38 cellular contexts compared by ENCODE assay signal in genomic region chr7:151388430-151388829, GRCh38. TPM values are rescaled to one million over a fixed set of nuclear protein-coding genes. Genes with fewer than 3 reads are reported as not detected.
"Had no signal": no experiment of that assay in that cellular context is flagged by ENCODE, and none has a peak within 500 bp of the region (broad histone marks: within the 10 kb centered on the region; RNA-seq: fewer than 3 reads in every experiment).

No MANE protein-coding gene starts in this region.

- H3K4me1 Mint-ChIP-seq: activated CD4-positive, alpha-beta T cell treated with anti-CD3 and anti-CD28 coated beads for 36 hours; activated CD4-positive, alpha-beta T cell treated with anti-CD3 and anti-CD28 coated beads, Interleukin-2, amount 10 ng/mL, durations not matched to agents 24 days and 14 days; activated CD8-positive, alpha-beta memory T cell treated with anti-CD3 and anti-CD28 coated beads, Interleukin-2, amount 10 ng/mL, durations not matched to agents 7 days and 5 days; activated naive CD4-positive, alpha-beta T cell treated with anti-CD3 and anti-CD28 coated beads, Interleukin-2, amount 50 U/mL, for 24 hours; activated naive CD8-positive, alpha-beta T cell treated with anti-CD3 and anti-CD28 coated beads for 36 hours; activated naive CD8-positive, alpha-beta T cell treated with anti-CD3 and anti-CD28 coated beads, Interleukin-2, amount 50 U/mL, for 24 hours; brain had no signal

- H3K4me3 Mint-ChIP-seq: activated CD4-positive, alpha-beta memory T cell treated with anti-CD3 and anti-CD28 coated beads for 36 hours; activated CD4-positive, alpha-beta T cell treated with anti-CD3 and anti-CD28 coated beads for 36 hours; activated CD4-positive, alpha-beta T cell treated with anti-CD3 and anti-CD28 coated beads, Interleukin-2, amount 10 ng/mL, durations not matched to agents 24 days and 14 days; activated CD8-positive, alpha-beta memory T cell treated with anti-CD3 and anti-CD28 coated beads, Interleukin-2, amount 10 ng/mL, durations not matched to agents 7 days and 5 days; activated CD8-positive, alpha-beta T cell treated with anti-CD3 and anti-CD28 coated beads, Interleukin-2, amount 10 ng/mL, durations not matched to agents 7 days and 5 days; activated naive CD4-positive, alpha-beta T cell treated with anti-CD3 and anti-CD28 coated beads for 36 hours; activated naive CD4-positive, alpha-beta T cell treated with anti-CD3 and anti-CD28 coated beads, Interleukin-2, amount 50 U/mL, for 24 hours; activated naive CD8-positive, alpha-beta T cell treated with anti-CD3 and anti-CD28 coated beads for 36 hours; activated naive CD8-positive, alpha-beta T cell treated with anti-CD3 and anti-CD28 coated beads, Interleukin-2, amount 50 U/mL, for 24 hours; activated T-helper 1 cell treated with anti-CD3 and anti-CD28 coated beads, Interleukin-12 subunit alpha, Interleukin-12 subunit beta, Interleukin-2, Interleukin-4 antibody, amounts not matched to agents 30 ng/mL and 10 ng/mL and 1 ng/mL, durations not matched to agents 14 hours and 24 hours and 36 hours; brain; dendritic cell treated with granulocyte-macrophage colony-stimulating factor and Interleukin-4, amounts not matched to agents 40 ng/mL and 50 ng/mL, for 4 days had no signal

- H3K27ac ChIP-seq: adrenal gland, ascending aorta, breast epithelium, cardiac muscle cell, coronary artery, dorsolateral prefrontal cortex, esophagus muscularis mucosa, foreskin keratinocyte, gastrocnemius medialis, heart left ventricle had no signal

- H3K27me3 ChIP-seq: adrenal gland, ascending aorta, breast epithelium, cardiac muscle cell had no signal

- H3K4me1 ChIP-seq: adrenal gland, esophagus muscularis mucosa, foreskin keratinocyte, gastrocnemius medialis, heart left ventricle had no signal

- H3K27ac Mint-ChIP-seq: activated CD4-positive, alpha-beta memory T cell treated with anti-CD3 and anti-CD28 coated beads for 36 hours; activated CD4-positive, alpha-beta T cell treated with anti-CD3 and anti-CD28 coated beads for 36 hours; activated CD4-positive, alpha-beta T cell treated with anti-CD3 and anti-CD28 coated beads, Interleukin-2, amount 10 ng/mL, durations not matched to agents 24 days and 14 days; activated CD8-positive, alpha-beta memory T cell treated with anti-CD3 and anti-CD28 coated beads, Interleukin-2, amount 10 ng/mL, durations not matched to agents 7 days and 5 days; activated CD8-positive, alpha-beta T cell treated with anti-CD3 and anti-CD28 coated beads, Interleukin-2, amount 10 ng/mL, durations not matched to agents 7 days and 5 days; activated naive CD4-positive, alpha-beta T cell treated with anti-CD3 and anti-CD28 coated beads for 36 hours; activated naive CD4-positive, alpha-beta T cell treated with anti-CD3 and anti-CD28 coated beads, Interleukin-2, amount 50 U/mL, for 24 hours; activated naive CD8-positive, alpha-beta T cell treated with anti-CD3 and anti-CD28 coated beads for 36 hours; activated naive CD8-positive, alpha-beta T cell treated with anti-CD3 and anti-CD28 coated beads, Interleukin-2, amount 50 U/mL, for 24 hours; activated T-helper 1 cell treated with anti-CD3 and anti-CD28 coated beads, Interleukin-12 subunit alpha, Interleukin-12 subunit beta, Interleukin-2, Interleukin-4 antibody, amounts not matched to agents 30 ng/mL and 10 ng/mL and 1 ng/mL, durations not matched to agents 14 hours and 24 hours and 36 hours; activated T-helper 2 cell treated with anti-CD3 and anti-CD28 coated beads, Interferon-gamma antibody, Interleukin-2, Interleukin-4, amounts not matched to agents 10 μg/mL and 5 μg/mL and 100 μg/mL, durations not matched to agents 14 hours and 24 hours and 36 hours; brain; dendritic cell treated with granulocyte-macrophage colony-stimulating factor and Interleukin-4, amounts not matched to agents 40 ng/mL and 50 ng/mL, for 4 days had no signal

- H3K36me3 Mint-ChIP-seq: activated CD4-positive, alpha-beta memory T cell treated with anti-CD3 and anti-CD28 coated beads for 36 hours; activated CD8-positive, alpha-beta memory T cell treated with anti-CD3 and anti-CD28 coated beads, Interleukin-2, amount 10 ng/mL, durations not matched to agents 7 days and 5 days; activated naive CD4-positive, alpha-beta T cell treated with anti-CD3 and anti-CD28 coated beads, Interleukin-2, amount 50 U/mL, for 24 hours; activated naive CD8-positive, alpha-beta T cell treated with anti-CD3 and anti-CD28 coated beads for 36 hours had no signal

- DNase-seq: activated CD4-positive, alpha-beta memory T cell treated with anti-CD3 and anti-CD28 coated beads for 36 hours; activated CD4-positive, alpha-beta T cell treated with anti-CD3 and anti-CD28 coated beads for 36 hours; activated CD4-positive, alpha-beta T cell treated with anti-CD3 and anti-CD28 coated beads, Interleukin-2, amount 10 ng/mL, durations not matched to agents 24 days and 14 days; activated CD4-positive, CD25-positive, alpha-beta regulatory T cell; activated CD4-positive, CD25-positive, alpha-beta regulatory T cell treated with anti-CD3 and anti-CD28 coated beads, Interleukin-2, amount 50 U/mL, for 72 hours; activated CD8-positive, alpha-beta memory T cell treated with anti-CD3 and anti-CD28 coated beads, Interleukin-2, amount 10 ng/mL, durations not matched to agents 7 days and 5 days; activated CD8-positive, alpha-beta memory T cell treated with anti-CD3 and anti-CD28 coated beads, Interleukin-2, amount 50 U/mL, for 4 hours; activated CD8-positive, alpha-beta T cell treated with anti-CD3 and anti-CD28 coated beads, Interleukin-2, amount 10 ng/mL, durations not matched to agents 7 days and 5 days; activated effector memory CD4-positive, alpha-beta T cell treated with anti-CD3 and anti-CD28 coated beads, Interleukin-2, amount 50 U/mL, for 16 hours; activated naive CD4-positive, alpha-beta T cell treated with anti-CD3 and anti-CD28 coated beads for 36 hours; activated naive CD8-positive, alpha-beta T cell treated with anti-CD3 and anti-CD28 coated beads for 36 hours; activated naive CD8-positive, alpha-beta T cell treated with anti-CD3 and anti-CD28 coated beads, Interleukin-2, amount 50 U/mL, for 24 hours; activated T-cell treated with anti-CD3 and anti-CD28 coated beads, Interleukin-2, amount 50 U/mL, for 1 hour; activated T-cell treated with anti-CD3 and anti-CD28 coated beads, Interleukin-2, amount 50 U/mL, for 48 hours; adrenal gland; amygdala; central memory CD4-positive, alpha-beta T cell; cerebellar nuclear complex; dorsolateral prefrontal cortex; effector memory CD4-positive, alpha-beta T cell; erythroblast; foreskin keratinocyte; gastrocnemius medialis; glutamatergic neuron; T-helper 1 cell; T-helper 2 cell had no signal

- H3K36me3 ChIP-seq: adrenal gland, ascending aorta, breast epithelium, cardiac muscle cell, esophagus muscularis mucosa, gastrocnemius medialis, heart left ventricle had no signal

- ATAC-seq: activated CD4-positive, alpha-beta T cell treated with anti-CD3 and anti-CD28 coated beads for 36 hours; activated CD8-positive, alpha-beta memory T cell treated with anti-CD3 and anti-CD28 coated beads, Interleukin-2, amount 10 ng/mL, durations not matched to agents 7 days and 5 days; activated CD8-positive, alpha-beta T cell treated with anti-CD3 and anti-CD28 coated beads, Interleukin-2, amount 10 ng/mL, durations not matched to agents 7 days and 5 days; activated naive CD8-positive, alpha-beta T cell treated with anti-CD3 and anti-CD28 coated beads, Interleukin-2, amount 50 U/mL, for 24 hours; foreskin keratinocyte; gastrocnemius medialis; heart left ventricle had no signal

- H3K9me3 ChIP-seq: adrenal gland, ascending aorta, breast epithelium, esophagus muscularis mucosa, gastrocnemius medialis, heart left ventricle had no signal

- H3K4me3 ChIP-seq: adrenal gland, ascending aorta, breast epithelium, cardiac muscle cell, coronary artery, dorsolateral prefrontal cortex, esophagus muscularis mucosa, gastrocnemius medialis, heart left ventricle had no signal

- H3K9me3 Mint-ChIP-seq: activated CD4-positive, alpha-beta memory T cell treated with anti-CD3 and anti-CD28 coated beads for 36 hours; activated CD4-positive, alpha-beta T cell treated with anti-CD3 and anti-CD28 coated beads, Interleukin-2, amount 10 ng/mL, durations not matched to agents 24 days and 14 days; activated naive CD4-positive, alpha-beta T cell treated with anti-CD3 and anti-CD28 coated beads for 36 hours; activated naive CD4-positive, alpha-beta T cell treated with anti-CD3 and anti-CD28 coated beads, Interleukin-2, amount 50 U/mL, for 24 hours; activated naive CD8-positive, alpha-beta T cell treated with anti-CD3 and anti-CD28 coated beads for 36 hours; activated naive CD8-positive, alpha-beta T cell treated with anti-CD3 and anti-CD28 coated beads, Interleukin-2, amount 50 U/mL, for 24 hours; activated T-helper 1 cell treated with anti-CD3 and anti-CD28 coated beads, Interleukin-12 subunit alpha, Interleukin-12 subunit beta, Interleukin-2, Interleukin-4 antibody, amounts not matched to agents 30 ng/mL and 10 ng/mL and 1 ng/mL, durations not matched to agents 14 hours and 24 hours and 36 hours; activated T-helper 2 cell treated with anti-CD3 and anti-CD28 coated beads, Interferon-gamma antibody, Interleukin-2, Interleukin-4, amounts not matched to agents 10 μg/mL and 5 μg/mL and 100 μg/mL, durations not matched to agents 14 hours and 24 hours and 36 hours; dendritic cell treated with granulocyte-macrophage colony-stimulating factor and Interleukin-4, amounts not matched to agents 40 ng/mL and 50 ng/mL, for 4 days had no signal

RNA-seq across cellular contexts. Expression of gene WDR86, which starts 21.4 kb away (rescaled TPM):
- total RNA-seq: activated CD4-positive, alpha-beta T cell treated with anti-CD3 and anti-CD28 coated beads for 36 hours; activated CD4-positive, alpha-beta T cell treated with anti-CD3 and anti-CD28 coated beads, Interleukin-2, amount 10 ng/mL, durations not matched to agents 24 days and 14 days; activated CD8-positive, alpha-beta memory T cell treated with anti-CD3 and anti-CD28 coated beads for 36 hours; activated naive CD4-positive, alpha-beta T cell treated with anti-CD3 and anti-CD28 coated beads for 36 hours; activated naive CD8-positive, alpha-beta T cell treated with anti-CD3 and anti-CD28 coated beads for 36 hours; activated T-helper 1 cell treated with anti-CD3 and anti-CD28 coated beads, Interleukin-12 subunit alpha, Interleukin-12 subunit beta, Interleukin-2, Interleukin-4 antibody, amounts not matched to agents 30 ng/mL and 10 ng/mL and 1 ng/mL, durations not matched to agents 14 hours and 24 hours and 36 hours; activated T-helper 2 cell treated with anti-CD3 and anti-CD28 coated beads, Interferon-gamma antibody, Interleukin-2, Interleukin-4, amounts not matched to agents 10 μg/mL and 5 μg/mL and 100 μg/mL, durations not matched to agents 14 hours and 24 hours and 36 hours; foreskin keratinocyte had no signal
- polyA plus RNA-seq: foreskin keratinocyte, heart left ventricle had no signal

RNA-seq across cellular contexts. Expression of gene CRYGN, which starts 51.5 kb away (rescaled TPM):
- total RNA-seq: activated CD4-positive, alpha-beta T cell treated with anti-CD3 and anti-CD28 coated beads, Interleukin-2, amount 10 ng/mL, durations not matched to agents 24 days and 14 days; activated CD8-positive, alpha-beta memory T cell treated with anti-CD3 and anti-CD28 coated beads for 36 hours; activated CD8-positive, alpha-beta memory T cell treated with anti-CD3 and anti-CD28 coated beads, Interleukin-2, amount 10 ng/mL, durations not matched to agents 7 days and 5 days; activated naive CD4-positive, alpha-beta T cell treated with anti-CD3 and anti-CD28 coated beads for 36 hours; activated T-helper 1 cell treated with anti-CD3 and anti-CD28 coated beads, Interleukin-12 subunit alpha, Interleukin-12 subunit beta, Interleukin-2, Interleukin-4 antibody, amounts not matched to agents 30 ng/mL and 10 ng/mL and 1 ng/mL, durations not matched to agents 14 hours and 24 hours and 36 hours; activated T-helper 2 cell treated with anti-CD3 and anti-CD28 coated beads, Interferon-gamma antibody, Interleukin-2, Interleukin-4, amounts not matched to agents 10 μg/mL and 5 μg/mL and 100 μg/mL, durations not matched to agents 14 hours and 24 hours and 36 hours; ascending aorta; foreskin keratinocyte; gastrocnemius medialis had no signal
- polyA plus RNA-seq: foreskin keratinocyte had no signal
